13 cellular contexts compared by ENCODE assay signal in genomic region chrX:39773150-39773549, GRCh38.
DNase-seq lines count a peak whose midpoint lies in the region; TF ChIP-seq lines count a peak whose summit lies in the region.
"Had no signal": no experiment of that assay in that cellular context is flagged by ENCODE, and none has a peak within 500 bp of the region (broad histone marks: within the 10 kb centered on the region; RNA-seq: fewer than 3 reads in every experiment).

No MANE protein-coding gene starts in this region.

- H3K27ac Mint-ChIP-seq in T-helper 1 cell treated with Interleukin-12 subunit alpha and Interleukin-12 subunit beta and Interleukin-4 antibody, amounts not matched to agents 30 μg/mL and 1 μg/mL, for 36 hours = peak overlapping the region; percentile 96
- H3K27ac Mint-ChIP-seq in activated CD4-positive, alpha-beta memory T cell treated with anti-CD3 and anti-CD28 coated beads for 36 hours = peak overlapping the region; percentile 98

- peaks cover 4% of the 10 kb centered on the region for H3K9me3 Mint-ChIP-seq in T-helper 1 cell treated with Interleukin-12 subunit alpha and Interleukin-12 subunit beta and Interleukin-4 antibody, amounts not matched to agents 30 μg/mL and 1 μg/mL, for 36 hours
- no peaks in the 10 kb centered on the region for H3K9me3 Mint-ChIP-seq in activated CD4-positive, alpha-beta memory T cell treated with anti-CD3 and anti-CD28 coated beads for 36 hours

- peaks cover 44% of the 10 kb centered on the region for H3K4me1 Mint-ChIP-seq in T-helper 1 cell treated with Interleukin-12 subunit alpha and Interleukin-12 subunit beta and Interleukin-4 antibody, amounts not matched to agents 30 μg/mL and 1 μg/mL, for 36 hours (ENCODE audit: low read depth)
- peaks cover 55% of the 10 kb centered on the region for H3K4me1 Mint-ChIP-seq in activated CD4-positive, alpha-beta memory T cell treated with anti-CD3 and anti-CD28 coated beads for 36 hours (ENCODE audit: low read depth)

- H3K36me3 Mint-ChIP-seq in T-helper 1 cell treated with Interleukin-12 subunit alpha and Interleukin-12 subunit beta and Interleukin-4 antibody, amounts not matched to agents 30 μg/mL and 1 μg/mL, for 36 hours (ENCODE audit: low read depth) = no peaks in the 10 kb centered on the region
- H3K36me3 Mint-ChIP-seq in activated CD4-positive, alpha-beta memory T cell treated with anti-CD3 and anti-CD28 coated beads for 36 hours = no peaks in the 10 kb centered on the region

- intact Hi-C loops in activated CD4-positive, alpha-beta memory T cell treated with anti-CD3 and anti-CD28 coated beads for 36 hours (cut with micrococcal nuclease) = loop anchor here (2.0 to 5.0 kb wide), 4 partner anchors 41 to 971 kb away; partner anchors contain the start of genes BCOR and MID1IP1

- POLR2A ChIA-PET in activated CD4-positive, alpha-beta memory T cell treated with anti-CD3 and anti-CD28 coated beads for 36 hours (lab: Charles Lee) = interaction anchor here (1.5 kb wide), 1 partner anchor 87 kb away, joined by 3 read pairs; no protein-coding TSS in a partner anchor

- no peak for DNase-seq in T-helper 1 cell
- no peak for DNase-seq in HL-60 (ENCODE audit: low read depth in 1 of 2, low spot score in 1 of 2)
- no peak for DNase-seq in activated CD4-positive, alpha-beta memory T cell treated with anti-CD3 and anti-CD28 coated beads for 36 hours
- no peak for DNase-seq in ACHN
- DNase-seq in GM10266 (ENCODE audit: extremely low spot score) = no peak
- no peak for DNase-seq in foreskin melanocyte
- DNase-seq: gastrocnemius medialis had no signal

- no peaks in the 10 kb centered on the region for H3K27me3 Mint-ChIP-seq in T-helper 1 cell treated with Interleukin-12 subunit alpha and Interleukin-12 subunit beta and Interleukin-4 antibody, amounts not matched to agents 30 μg/mL and 1 μg/mL, for 36 hours (ENCODE audit: low read depth)
- H3K27me3 Mint-ChIP-seq in activated CD4-positive, alpha-beta memory T cell treated with anti-CD3 and anti-CD28 coated beads for 36 hours = no peaks in the 10 kb centered on the region

- H3K27ac ChIP-seq in HL-60 (replicated peaks) = peak overlapping the region; percentile 84; the same call in 1 of the 2 replicates
- H3K27ac ChIP-seq: gastrocnemius medialis, parathyroid adenoma, SJSA1, VCaP had no signal

- H3K9me3 ChIP-seq in iPS-18c (ENCODE audit: control insufficient read depth, insufficient read depth, low read length) = peaks cover 4% of the 10 kb centered on the region
- H3K9me3 ChIP-seq: gastrocnemius medialis, SJSA1, spleen had no signal

- no peaks in the 10 kb centered on the region for H3K27me3 ChIP-seq in HL-60 (ENCODE audit: insufficient read depth, poor library complexity, severe bottlenecking)
- H3K27me3 ChIP-seq: gastrocnemius medialis, SJSA1, spleen had no signal

- CTCF ChIA-PET in activated CD4-positive, alpha-beta memory T cell treated with anti-CD3 and anti-CD28 coated beads for 36 hours (lab: Charles Lee) = no interaction called here

- no peak overlapping the region for H3K4me3 Mint-ChIP-seq in T-helper 1 cell treated with Interleukin-12 subunit alpha and Interleukin-12 subunit beta and Interleukin-4 antibody, amounts not matched to agents 30 μg/mL and 1 μg/mL, for 36 hours
- no peak overlapping the region for H3K4me3 Mint-ChIP-seq in activated CD4-positive, alpha-beta memory T cell treated with anti-CD3 and anti-CD28 coated beads for 36 hours

- H3K4me3 ChIP-seq in HL-60 (replicated peaks; ENCODE audit: insufficient read depth, low read length) (no peak overlapping the region), iPS-18c (ENCODE audit: insufficient read depth, low read depth, low read length) (peak overlapping the region; percentile 20; the same call in 1 of the 2 replicates)
- H3K4me3 ChIP-seq: gastrocnemius medialis, SJSA1, spleen had no signal

- TF ChIP-seq CTCF in HL-60 (IDR thresholded peaks at IDR 0.05; ENCODE audit: insufficient read depth, low read length) = no peak
- TF ChIP-seq CTCF in GM10266 (IDR thresholded peaks at IDR 0.05; ENCODE audit: control insufficient read depth, insufficient read depth, low read depth, missing control alignments) = no peak

- in situ Hi-C loops in ACHN (cut with HindIII; ENCODE audit: low pct_ligation_motif_present, low pct_unique_long_range_greater_than_20kb, low sequenced_read_pairs) = no loop called here
